Comparison of ENCODE assay signal across 20 cellular contexts in the genomic region with DNA sequence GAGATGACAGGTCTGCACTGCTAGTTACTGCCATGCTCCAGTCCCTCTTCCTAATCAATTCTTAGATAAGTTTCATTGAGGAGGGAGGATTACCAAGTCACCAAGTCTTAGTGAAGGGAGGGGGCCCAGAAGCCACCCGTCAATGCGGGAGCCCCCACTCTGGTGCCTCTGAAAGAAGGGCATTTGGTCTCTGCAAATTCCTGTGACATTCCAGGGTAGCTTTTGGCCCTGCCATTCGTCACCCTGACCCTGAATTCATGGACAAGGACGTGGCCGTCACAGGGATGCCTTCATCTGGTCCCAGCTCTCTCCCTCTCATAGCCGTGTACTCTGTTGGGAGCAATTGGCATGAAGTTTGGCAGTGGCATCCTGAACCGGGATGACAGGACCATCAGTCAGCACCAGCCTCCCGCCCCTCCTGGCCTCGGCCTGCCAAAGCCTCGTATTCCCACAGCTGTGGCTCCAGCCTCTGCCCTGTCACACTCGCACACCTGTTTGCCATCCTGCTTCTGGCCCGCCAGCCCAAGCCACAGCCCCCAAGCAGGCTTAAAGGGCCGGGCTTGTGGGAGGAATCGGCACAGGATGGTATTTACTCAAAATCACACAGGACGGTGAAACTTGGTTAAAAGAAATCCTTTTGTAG.
DNase-seq lines count a peak whose midpoint lies in the region; ATAC-seq, FAIRE-seq and TF ChIP-seq lines count a peak whose summit lies in the region.
"Had no signal": no experiment of that assay in that cellular context is flagged by ENCODE, and none has a peak within 500 bp of the region (broad histone marks: within the 10 kb centered on the region; RNA-seq: fewer than 3 reads in every experiment).

No MANE protein-coding gene starts in this region.

- H3K36me3 ChIP-seq in breast epithelium, result no peaks in the 10 kb centered on the region
- peaks cover 32 to 74% of the 10 kb centered on the region in 2 experiments for H3K36me3 ChIP-seq in keratinocyte (ENCODE audit: control insufficient read depth in 2 of 2, extremely low read depth in 1 of 2, insufficient read depth in 2 of 2, low read length in 2 of 2)

- ATAC-seq in activated naive CD4-positive, alpha-beta T cell treated with anti-CD3 and anti-CD28 coated beads, Interleukin-2, amount 50 U/mL, for 72 hours, result no peak
- no peak for ATAC-seq in stimulated activated naive B cell treated with anti-CD40 and anti-IgM and Interleukin-4, amounts not matched to agents 10 μg/mL and 1 μg/mL and 100 μg/mL, for 72 hours (replicated peaks)
- no peak for ATAC-seq in HG02970 (IDR thresholded peaks at IDR 0.05; ENCODE audit: low FRiP score, unreplicated experiment)
- ATAC-seq: Right ventricle myocardium inferior had no signal

- no peak overlapping the region for H3K4me3 Mint-ChIP-seq in stimulated activated naive B cell treated with anti-CD40 and anti-IgM and Interleukin-4, amounts not matched to agents 10 μg/mL and 1 μg/mL and 100 μg/mL, for 72 hours

- peaks cover 36% of the 10 kb centered on the region for H3K79me2 ChIP-seq in keratinocyte (ENCODE audit: control insufficient read depth, insufficient read depth, low read length)

- H3K4me1 Mint-ChIP-seq in stimulated activated naive B cell treated with anti-CD40 and anti-IgM and Interleukin-4, amounts not matched to agents 10 μg/mL and 1 μg/mL and 100 μg/mL, for 72 hours, result peaks cover 13 to 32% of the 10 kb centered on the region in 2 donors

- no peaks in the 10 kb centered on the region for H3K9me3 ChIP-seq in breast epithelium
- no peaks in the 10 kb centered on the region for H3K9me3 ChIP-seq in keratinocyte (ENCODE audit: control insufficient read depth, low read depth, low read length)
- H3K9me3 ChIP-seq: BLaER1 treated with 17β-estradiol and CSF1 and Interleukin-3, amounts not matched to agents 10 nM and 100 nM; lower lobe of right lung; right atrium auricular region had no signal

- no peak for FAIRE-seq in keratinocyte (lab: Jason Lieb, UNC)

- DNase-seq in activated naive CD4-positive, alpha-beta T cell treated with anti-CD3 and anti-CD28 coated beads, Interleukin-2, amount 50 U/mL, for 72 hours (ENCODE audit: low spot score in 2 of 2), result no peak
- no peak for DNase-seq in activated naive CD4-positive, alpha-beta T cell (lab: John Stamatoyannopoulos, UW)
- no peak for DNase-seq in breast epithelium (ENCODE audit: low spot score in 2 of 2)
- no peak for DNase-seq in keratinocyte (ENCODE audit: low read depth, low spot score)
- DNase-seq in stimulated activated naive B cell treated with anti-CD40 and anti-IgM and Interleukin-4, amounts not matched to agents 10 μg/mL and 1 μg/mL and 100 μg/mL, for 72 hours, result no peak
- DNase-seq in NCI-H2107 (lab: John Stamatoyannopoulos, UW), result no peak
- DNase-seq in GM20000 (ENCODE audit: low spot score), result no peak
- DNase-seq: activated CD4-positive, alpha-beta T cell treated with anti-CD3 and anti-CD28 coated beads for 48 hours; activated gamma-delta T cell treated with Interleukin-2 at 50 U/mL for 16 hours; caudate nucleus; DMS 273 treated with DMSO at 0.1 percent for 48 hours; islet precursor cell; lower lobe of right lung; NCI-H1417 treated with DMSO at 0.1 percent for 48 hours; NCI-H524 treated with DMSO at 0.1 percent for 48 hours; stimulated activated CD8-positive, alpha-beta memory T cell treated with anti-CD3 and anti-CD28 coated beads, Interleukin-4, amount 100 ng/mL, for 48 hours had no signal

- TF ChIP-seq CTCF in breast epithelium (IDR thresholded peaks at IDR 0.05), result no peak
- no peak for TF ChIP-seq CTCF in keratinocyte (optimal IDR thresholded peaks at IDR 0.05 in 1 of 3, IDR thresholded peaks at IDR 0.05 in 1 of 3, conservative IDR thresholded peaks at IDR 0.05 in 1 of 3; ENCODE audit: extremely low read depth in 1 of 3, insufficient read depth in 2 of 3, low read length in 3 of 3)
- no peak for TF ChIP-seq CTCF in GM20000 (IDR thresholded peaks at IDR 0.05; ENCODE audit: extremely low read depth, missing control alignments)

- peak overlapping the region; percentile 57 for H3K4me2 ChIP-seq in keratinocyte (ENCODE audit: control insufficient read depth, extremely low read depth, insufficient read depth, low read depth, low read length)

- peak overlapping the region; percentile 48 to 74 for H3K27ac Mint-ChIP-seq in activated naive CD4-positive, alpha-beta T cell treated with anti-CD3 and anti-CD28 coated beads, Interleukin-2, amount 50 U/mL, for 72 hours
- peak overlapping the region; percentile 62 for H3K27ac Mint-ChIP-seq in stimulated activated naive B cell treated with anti-CD40 and anti-IgM and Interleukin-4, amounts not matched to agents 10 μg/mL and 1 μg/mL and 100 μg/mL, for 72 hours

- no peak overlapping the region for H2AFZ ChIP-seq in keratinocyte (ENCODE audit: control insufficient read depth, low read length)

- H3K4me1 ChIP-seq in breast epithelium, result peaks cover 7 to 45% of the 10 kb centered on the region in 2 donors
- peaks cover 74% of the 10 kb centered on the region for H3K4me1 ChIP-seq in keratinocyte (ENCODE audit: control insufficient read depth, extremely low read depth, insufficient read depth, low read length)
- H3K4me1 ChIP-seq: right atrium auricular region had no signal

- H3K27me3 Mint-ChIP-seq in stimulated activated naive B cell treated with anti-CD40 and anti-IgM and Interleukin-4, amounts not matched to agents 10 μg/mL and 1 μg/mL and 100 μg/mL, for 72 hours, result no peaks in the 10 kb centered on the region

- H3K9ac ChIP-seq in keratinocyte (ENCODE audit: control insufficient read depth, extremely low read depth, insufficient read depth, low read length), result peak overlapping the region; percentile 39
- H3K9ac ChIP-seq: BLaER1 treated with 17β-estradiol and CSF1 and Interleukin-3, amounts not matched to agents 10 nM and 100 nM had no signal

- intact Hi-C loops in breast epithelium (cut with DNase I; ENCODE audit: low total_unique reads), result no loop called here

- dilution Hi-C loops in keratinocyte (cut with MboI; ENCODE audit: extremely low pct_ligation_motif_present, low sequenced_read_pairs), result no loop called here

- peaks cover 4% of the 10 kb centered on the region for H4K20me1 ChIP-seq in keratinocyte (ENCODE audit: control insufficient read depth, extremely low read depth, insufficient read depth, low read length)

- H3K9me3 Mint-ChIP-seq in activated naive CD4-positive, alpha-beta T cell treated with anti-CD3 and anti-CD28 coated beads, Interleukin-2, amount 50 U/mL, for 72 hours, result no peaks in the 10 kb centered on the region
- no peaks in the 10 kb centered on the region for H3K9me3 Mint-ChIP-seq in stimulated activated naive B cell treated with anti-CD40 and anti-IgM and Interleukin-4, amounts not matched to agents 10 μg/mL and 1 μg/mL and 100 μg/mL, for 72 hours

- H3K27ac ChIP-seq in breast epithelium (peak overlapping the region; percentile 75 to 84), keratinocyte (ENCODE audit: control insufficient read depth, insufficient read depth, low read length) (peak overlapping the region; percentile 71)
- H3K27ac ChIP-seq: BLaER1 treated with 17β-estradiol and CSF1 and Interleukin-3, amounts not matched to agents 10 nM and 100 nM; lower lobe of right lung; right atrium auricular region had no signal

- peaks cover 35 to 46% of the 10 kb centered on the region in 2 donors for H3K36me3 Mint-ChIP-seq in activated naive CD4-positive, alpha-beta T cell treated with anti-CD3 and anti-CD28 coated beads, Interleukin-2, amount 50 U/mL, for 72 hours
- H3K36me3 Mint-ChIP-seq in stimulated activated naive B cell treated with anti-CD40 and anti-IgM and Interleukin-4, amounts not matched to agents 10 μg/mL and 1 μg/mL and 100 μg/mL, for 72 hours, result peaks cover 69 to 84% of the 10 kb centered on the region in 2 donors

- H3K4me3 ChIP-seq in breast epithelium (no peak overlapping the region), keratinocyte (ENCODE audit: control insufficient read depth in 2 of 3, extremely low read depth in 1 of 3, insufficient read depth in 2 of 3, low read depth in 1 of 3, low read length in 3 of 3) (no peak overlapping the region)
- H3K4me3 ChIP-seq: BLaER1 treated with 17β-estradiol and CSF1 and Interleukin-3, amounts not matched to agents 10 nM and 100 nM; lower lobe of right lung; right atrium auricular region had no signal

- no peak for TF ChIP-seq POLR2A in breast epithelium (IDR thresholded peaks at IDR 0.05)

- H3K9me1 ChIP-seq in keratinocyte (ENCODE audit: control insufficient read depth, extremely low read depth, insufficient read depth, low read length), result no peaks in the 10 kb centered on the region

- H3K27me3 ChIP-seq in breast epithelium (no peaks in the 10 kb centered on the region), keratinocyte (ENCODE audit: control insufficient read depth, extremely low read depth, insufficient read depth, low read length) (no peaks in the 10 kb centered on the region)
- H3K27me3 ChIP-seq: BLaER1 treated with 17β-estradiol and CSF1 and Interleukin-3, amounts not matched to agents 10 nM and 100 nM; right atrium auricular region had no signal
